Comparison of ENCODE assay signal across 2 cellular contexts in the genomic region with DNA sequence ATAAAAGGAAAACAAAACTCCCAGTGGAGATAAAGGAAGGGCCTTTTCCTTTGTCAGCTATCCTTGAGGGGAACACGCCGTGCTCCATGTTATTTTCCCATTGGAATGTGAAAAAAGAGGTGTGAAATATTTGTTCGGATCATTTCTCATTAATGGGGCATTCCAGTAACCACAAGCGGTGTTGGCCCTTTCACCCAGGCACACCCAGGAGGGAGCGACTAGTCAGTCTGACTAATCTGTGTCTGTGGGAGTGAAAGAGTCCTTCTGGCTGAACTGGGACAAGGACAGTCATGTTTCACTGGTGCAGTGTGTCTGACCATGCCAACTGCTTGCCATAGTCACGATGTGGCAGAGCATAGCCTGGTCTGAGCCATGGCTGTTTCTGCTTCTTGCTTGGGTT.
TF ChIP-seq lines count a peak whose summit lies in the region.

No MANE protein-coding gene starts in this region.

TF ChIP-seq in A549, 52 proteins besides CTCF, POLR2A, EP300 and RAD21 (continued from another document):
- TF ChIP-seq EHF (CRISPR knock-in tag; IDR thresholded peaks at IDR 0.05) (no peak), CBX8 (IDR thresholded peaks at IDR 0.05) (no peak), NR3C1 (IDR thresholded peaks at IDR 0.05) (no peak), GATA3 (IDR thresholded peaks at IDR 0.05; ENCODE audit: borderline replicate concordance) (peak; percentile 47; the same call in 1 of the 2 replicates), JUN (IDR thresholded peaks at IDR 0.05) (peak in 1 of 2 experiments; percentile 27; a peak in 1 of 5 replicates), CEBPB (IDR thresholded peaks at IDR 0.05) (no peak), MAFK (IDR thresholded peaks at IDR 0.05; ENCODE audit: partially characterized antibody) (no peak), RFX5 (IDR thresholded peaks at IDR 0.05) (no peak), FOSL2 (IDR thresholded peaks at IDR 0.05) (no peak), FOSL2 (CRISPR knock-in tag; IDR thresholded peaks at IDR 0.05) (peak; percentile 47; the same call in 1 of the 2 replicates)
- TF ChIP-seq, protein P1, sequence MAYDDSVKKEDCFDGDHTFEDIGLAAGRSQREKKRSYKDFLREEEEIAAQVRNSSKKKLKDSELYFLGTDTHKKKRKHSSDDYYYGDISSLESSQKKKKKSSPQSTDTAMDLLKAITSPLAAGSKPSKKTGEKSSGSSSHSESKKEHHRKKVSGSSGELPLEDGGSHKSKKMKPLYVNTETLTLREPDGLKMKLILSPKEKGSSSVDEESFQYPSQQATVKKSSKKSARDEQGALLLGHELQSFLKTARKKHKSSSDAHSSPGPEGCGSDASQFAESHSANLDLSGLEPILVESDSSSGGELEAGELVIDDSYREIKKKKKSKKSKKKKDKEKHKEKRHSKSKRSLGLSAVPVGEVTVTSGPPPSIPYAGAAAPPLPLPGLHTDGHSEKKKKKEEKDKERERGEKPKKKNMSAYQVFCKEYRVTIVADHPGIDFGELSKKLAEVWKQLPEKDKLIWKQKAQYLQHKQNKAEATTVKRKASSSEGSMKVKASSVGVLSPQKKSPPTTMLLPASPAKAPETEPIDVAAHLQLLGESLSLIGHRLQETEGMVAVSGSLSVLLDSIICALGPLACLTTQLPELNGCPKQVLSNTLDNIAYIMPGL (CRISPR knock-in tag; IDR thresholded peaks at IDR 0.05; ENCODE audit: borderline replicate concordance) = no peak
- TF ChIP-seq, protein P2, sequence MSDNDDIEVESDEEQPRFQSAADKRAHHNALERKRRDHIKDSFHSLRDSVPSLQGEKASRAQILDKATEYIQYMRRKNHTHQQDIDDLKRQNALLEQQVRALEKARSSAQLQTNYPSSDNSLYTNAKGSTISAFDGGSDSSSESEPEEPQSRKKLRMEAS (IDR thresholded peaks at IDR 0.05) = peak; percentile 48

TF ChIP-seq in IMR-90, 13 proteins besides CTCF, POLR2A, EP300 and RAD21 (continued from another document):
- TF ChIP-seq BHLHE40 (IDR thresholded peaks at IDR 0.05; ENCODE audit: low read depth, low read length) (peak; percentile 89), FOS (IDR thresholded peaks at IDR 0.05; ENCODE audit: low read depth, low read length) (peak; percentile 3; the same call in 1 of the 2 replicates), CEBPB (IDR thresholded peaks at IDR 0.05; ENCODE audit: low read depth, low read length) (no peak), SMC3 (IDR thresholded peaks at IDR 0.05; ENCODE audit: low read depth, low read length) (0 out of 2 replicates have a peak, but pooled peaks have one; percentile 5)
